ENCODE assay signal across 1 cellular context in the genomic region with DNA sequence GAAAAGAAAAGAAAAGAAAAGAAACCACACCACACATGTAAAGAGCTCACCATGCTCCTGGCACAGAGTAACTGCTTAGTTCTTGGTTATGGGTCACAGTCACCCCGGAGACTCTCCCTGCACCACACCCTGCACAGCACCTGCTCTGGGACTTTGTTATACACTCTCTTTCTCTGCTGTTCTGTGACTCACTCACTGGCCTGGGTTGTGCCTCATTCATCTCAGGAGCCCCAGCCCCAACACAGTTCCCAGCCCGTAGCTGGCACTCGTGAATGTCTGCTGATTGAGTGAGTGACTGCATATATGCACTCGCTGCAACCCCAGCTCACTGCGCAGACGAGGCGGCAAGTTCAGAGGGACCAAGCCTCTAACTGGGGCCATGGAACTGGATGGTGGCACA.
TF ChIP-seq lines count a peak whose summit lies in the region.

No MANE protein-coding gene starts in this region.

TF ChIP-seq in IMR-90, 13 proteins besides CTCF, POLR2A, EP300 and RAD21:
- TF ChIP-seq NFE2L2 (IDR thresholded peaks at IDR 0.05; ENCODE audit: low read depth, low read length) = no peak
- no peak for TF ChIP-seq FOS (IDR thresholded peaks at IDR 0.05; ENCODE audit: low read depth, low read length)
- TF ChIP-seq CEBPB (IDR thresholded peaks at IDR 0.05; ENCODE audit: low read depth, low read length) = no peak
- no peak for TF ChIP-seq MXI1 (IDR thresholded peaks at IDR 0.05; ENCODE audit: borderline replicate concordance, low read depth, low read length)
- TF ChIP-seq CHD1 (IDR thresholded peaks at IDR 0.05; ENCODE audit: low read depth, low read length) = no peak
- TF ChIP-seq RFX5 (IDR thresholded peaks at IDR 0.05; ENCODE audit: low read depth, low read length) = no peak
- TF ChIP-seq MAFK (IDR thresholded peaks at IDR 0.05; ENCODE audit: low read depth, low read length) = no peak
- no peak for TF ChIP-seq RCOR1 (IDR thresholded peaks at IDR 0.05; ENCODE audit: insufficient replicate concordance, low read length)
